In genomic region chr2:237154894-237155851, GRCh38 we compare ENCODE assay signal across 1 cellular context.
TF ChIP-seq lines count a peak whose summit lies in the region.

No MANE protein-coding gene starts in this region.

TF ChIP-seq in IMR-90, 13 proteins besides CTCF, POLR2A, EP300 and RAD21 (continued from another document):
- no peak for TF ChIP-seq USF2 (IDR thresholded peaks at IDR 0.05; ENCODE audit: low read depth, low read length)
